ENCODE assay signal across 1 cellular context in the genomic region with DNA sequence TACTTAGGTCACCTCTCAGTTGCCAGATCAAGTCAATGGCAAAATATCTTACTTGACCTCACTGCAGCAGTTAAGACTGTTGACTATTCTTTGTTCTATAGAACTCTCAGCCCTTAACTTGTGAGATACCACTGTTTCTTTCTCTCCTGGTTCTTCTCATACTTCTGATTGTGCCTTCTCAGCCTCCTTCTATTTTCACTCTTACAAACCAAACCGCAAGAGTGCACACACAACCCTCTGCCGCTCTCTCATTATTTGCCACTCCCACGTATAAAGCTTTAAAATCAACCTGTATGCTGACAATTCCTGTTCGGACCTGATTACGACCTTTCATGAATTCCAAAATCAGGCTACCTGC.
TF ChIP-seq lines count a peak whose summit lies in the region.

No MANE protein-coding gene starts in this region.

TF ChIP-seq in GM23338, 12 proteins besides CTCF, POLR2A, EP300 and RAD21 (continued from another document):
- TF ChIP-seq, protein P1, sequence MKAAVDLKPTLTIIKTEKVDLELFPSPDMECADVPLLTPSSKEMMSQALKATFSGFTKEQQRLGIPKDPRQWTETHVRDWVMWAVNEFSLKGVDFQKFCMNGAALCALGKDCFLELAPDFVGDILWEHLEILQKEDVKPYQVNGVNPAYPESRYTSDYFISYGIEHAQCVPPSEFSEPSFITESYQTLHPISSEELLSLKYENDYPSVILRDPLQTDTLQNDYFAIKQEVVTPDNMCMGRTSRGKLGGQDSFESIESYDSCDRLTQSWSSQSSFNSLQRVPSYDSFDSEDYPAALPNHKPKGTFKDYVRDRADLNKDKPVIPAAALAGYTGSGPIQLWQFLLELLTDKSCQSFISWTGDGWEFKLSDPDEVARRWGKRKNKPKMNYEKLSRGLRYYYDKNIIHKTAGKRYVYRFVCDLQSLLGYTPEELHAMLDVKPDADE (IDR thresholded peaks at IDR 0.05), result no peak
- TF ChIP-seq EZH2 (IDR thresholded peaks at IDR 0.05; ENCODE audit: low read depth, unreplicated experiment) (no peak), NANOG (IDR thresholded peaks at IDR 0.05; ENCODE audit: borderline replicate concordance) (no peak), REST (IDR thresholded peaks at IDR 0.05; ENCODE audit: unreplicated experiment) (no peak)
